In genomic region chr5:181261320-181262085, GRCh38 we compare ENCODE assay signal across 8 cellular contexts. TPM values are rescaled to one million over a fixed set of nuclear protein-coding genes. Genes with fewer than 3 reads are reported as not detected.
DNase-seq lines count a peak whose midpoint lies in the region; ATAC-seq and TF ChIP-seq lines count a peak whose summit lies in the region.

No MANE protein-coding gene starts in this region.

- no peaks in the 10 kb centered on the region for H3K27me3 Mint-ChIP-seq in T-cell

- peak overlapping the region; percentile 97 to 99 for H3K27ac Mint-ChIP-seq in T-cell

- H3K9me3 Mint-ChIP-seq in T-cell, result no peaks in the 10 kb centered on the region

- ATAC-seq in HG02981 (IDR thresholded peaks at IDR 0.05; ENCODE audit: unreplicated experiment), result peak; percentile 48
- ATAC-seq in T-cell (replicated peaks in 1 of 4), result peak; percentile 59 to 70 (median 63)

- POLR2A ChIA-PET in T-cell (lab: Charles Lee), result interaction anchor here (0.9 to 1.0 kb wide), 6 partner anchors 9 to 54 kb away, joined by 3 to 13 read pairs (median 4); no protein-coding TSS in a partner anchor

- CTCF ChIA-PET in T-cell (lab: Charles Lee), result interaction anchor here in 1 of 2 donors (0.9 to 2.0 kb wide), 6 partner anchors 17 to 96 kb away, joined by 3 to 9 read pairs (median 6); partner anchors contain the start of genes RACK1 and TRIM41

- H3K27me3 ChIP-seq in layer of hippocampus (ENCODE audit: control insufficient read depth, insufficient read depth, low read length), result no peaks in the 10 kb centered on the region

- TF ChIP-seq POLR2A in GM18526 (IDR thresholded peaks at IDR 0.05; ENCODE audit: extremely low read depth, insufficient read length), result peak; percentile 69

- peaks cover 14% of the 10 kb centered on the region for H3K36me3 Mint-ChIP-seq in T-cell

- peak overlapping the region; percentile 95 to 99 (median 96) for H3K4me3 Mint-ChIP-seq in T-cell

- H3K27ac ChIP-seq in caudate nucleus (ENCODE audit: low read depth, low read length), result peak overlapping the region; percentile 89
- H3K27ac ChIP-seq in layer of hippocampus (ENCODE audit: low read depth, low read length), result peak overlapping the region; percentile 96

- H3K4me1 Mint-ChIP-seq in T-cell, result peaks cover 43 to 49% (median 47%) of the 10 kb centered on the region in 3 donors

- DNase-seq in T-cell (peak; percentile 53 to 83 (median 70)), caudate nucleus (lab: John Stamatoyannopoulos, UW) (no peak), NCI-H748 (lab: John Stamatoyannopoulos, UW; ENCODE audit: unreplicated experiment) (no peak), anterior cingulate cortex (lab: John Stamatoyannopoulos, UW) (no peak)
- DNase-seq in stimulated activated CD4-positive, alpha-beta T cell treated with anti-CD3 and anti-CD28 coated beads, Interleukin-2, amount 100 ng/mL, for 48 hours, result peak; percentile 56 to 61

RNA-seq across cellular contexts. Expression of gene TRIM52, which starts 0.6 kb away (rescaled TPM):
- total RNA-seq in T-cell, result 10 to 100 TPM; 42.9 to 56.9 (median 54.0) TPM

RNA-seq across cellular contexts. Expression of gene RACK1, which starts 17.8 kb away (rescaled TPM):
- total RNA-seq in T-cell, result 1,000 to 10,000 TPM; 2,132 to 2,437 (median 2,230) TPM

RNA-seq across cellular contexts. Expression of gene TRIM41, which starts 38.4 kb away (rescaled TPM):
- 10 to 100 TPM; 32.2 to 46.2 (median 36.7) TPM for total RNA-seq in T-cell

RNA-seq across cellular contexts. Expression of gene TRIM7, which starts 56.5 kb away (rescaled TPM):
- 1 to 10 TPM; 1.6 to 3.1 (median 3.0) TPM for total RNA-seq in T-cell

Comparison
In these comparisons a context has a peak if more than half of its experiments do, and no peak if none do; other contexts are left out.
1. DNase-seq: peak in T-cell (34 of 34) and stimulated activated CD4-positive, alpha-beta T cell treated with anti-CD3 and anti-CD28 coated beads, Interleukin-2, amount 100 ng/mL, for 48 hours (2 of 2); none in caudate nucleus (0 of 61), NCI-H748 (single experiment) and anterior cingulate cortex (0 of 58).